In genomic region chr17:74760404-74761105, GRCh38 we compare ENCODE assay signal across 6 cellular contexts. TPM values are rescaled to one million over a fixed set of nuclear protein-coding genes. Genes with fewer than 3 reads are reported as not detected.
DNase-seq lines count a peak whose midpoint lies in the region; ATAC-seq and TF ChIP-seq lines count a peak whose summit lies in the region.

No MANE protein-coding gene starts in this region.

- peaks cover 62 to 87% (median 83%) of the 10 kb centered on the region in 10 experiments for H3K4me1 ChIP-seq in BLaER1 treated with 17β-estradiol and CSF1 and Interleukin-3, amounts not matched to agents 10 nM and 100 nM

- peak overlapping the region in 6 of 10 experiments; percentile 27 to 60 (median 46); a peak in 12 of 20 replicates for H3K4me3 ChIP-seq in BLaER1 treated with 17β-estradiol and CSF1 and Interleukin-3, amounts not matched to agents 10 nM and 100 nM

- H3K27ac ChIP-seq in BLaER1 treated with 17β-estradiol and CSF1 and Interleukin-3, amounts not matched to agents 10 nM and 100 nM, result peak overlapping the region in 10 of 11 experiments; percentile 5 to 96 (median 82); a peak in 18 of 22 replicates

- peaks cover 0 to 62% (median 27%) of the 10 kb centered on the region in 11 experiments; a peak in 16 of 22 replicates for H3K36me3 ChIP-seq in BLaER1 treated with 17β-estradiol and CSF1 and Interleukin-3, amounts not matched to agents 10 nM and 100 nM

- H3K9ac ChIP-seq in BLaER1 treated with 17β-estradiol and CSF1 and Interleukin-3, amounts not matched to agents 10 nM and 100 nM, result peak overlapping the region; percentile 31 to 84 (median 71); a peak in 21 of 22 replicates

- H3K36me3 Mint-ChIP-seq in endothelial cell (ENCODE audit: low read depth, unreplicated experiment), result no peaks in the 10 kb centered on the region

- no peaks in the 10 kb centered on the region for H3K27me3 ChIP-seq in BLaER1 treated with 17β-estradiol and CSF1 and Interleukin-3, amounts not matched to agents 10 nM and 100 nM

- peaks cover 9% of the 10 kb centered on the region for H3K4me1 Mint-ChIP-seq in endothelial cell (ENCODE audit: unreplicated experiment)

- TF ChIP-seq CTCF in endothelial cell (IDR thresholded peaks at IDR 0.05; ENCODE audit: unreplicated experiment), result no peak

- no peak overlapping the region for H3K4me3 Mint-ChIP-seq in endothelial cell (ENCODE audit: unreplicated experiment)

- H4K20me1 ChIP-seq in BLaER1 treated with 17β-estradiol and CSF1 and Interleukin-3, amounts not matched to agents 10 nM and 100 nM, result peaks cover 82 to 100% (median 95%) of the 10 kb centered on the region in 11 experiments

- H3K27ac Mint-ChIP-seq in endothelial cell (ENCODE audit: unreplicated experiment), result no peak overlapping the region

- H3K27me3 Mint-ChIP-seq in endothelial cell (ENCODE audit: unreplicated experiment), result peaks cover 7% of the 10 kb centered on the region

- no peak for ATAC-seq in GM19455 (IDR thresholded peaks at IDR 0.05; ENCODE audit: unreplicated experiment)
- no peak for ATAC-seq in GM18870 (IDR thresholded peaks at IDR 0.05; ENCODE audit: unreplicated experiment)

- DNase-seq in SK-N-DZ (ENCODE audit: low spot score), result peak; percentile 60
- DNase-seq in iPS-NIHi7 (ENCODE audit: extremely low spot score), result peak; percentile 45
- DNase-seq in endothelial cell (ENCODE audit: low spot score), result no peak

- no peaks in the 10 kb centered on the region for H3K9me3 Mint-ChIP-seq in endothelial cell (ENCODE audit: unreplicated experiment)

- H3K9me3 ChIP-seq in BLaER1 treated with 17β-estradiol and CSF1 and Interleukin-3, amounts not matched to agents 10 nM and 100 nM (replicated peaks in 1 of 11), result no peaks in the 10 kb centered on the region

- peak overlapping the region; percentile 88 to 100 (median 96) for H3K4me2 ChIP-seq in BLaER1 treated with 17β-estradiol and CSF1 and Interleukin-3, amounts not matched to agents 10 nM and 100 nM

RNA-seq across cellular contexts. Expression of gene NHERF1, which starts 12.1 kb away (rescaled TPM):
- polyA plus RNA-seq in SK-N-DZ (2014; cell fraction: cytosol; rRNA removed), result 25.8 and 39.1 TPM in 2 replicates
- 15.7 and 16.5 TPM in 2 replicates for polyA plus RNA-seq in SK-N-DZ (2014; cell fraction: nucleus; rRNA removed)
- total RNA-seq in endothelial cell (ENCODE audit: unreplicated experiment), result 30.5 TPM

RNA-seq across cellular contexts. Expression of gene NAT9, which starts 15.6 kb away (rescaled TPM):
- polyA plus RNA-seq in SK-N-DZ (2014; cell fraction: cytosol; rRNA removed), result 71.2 and 88.7 TPM in 2 replicates
- polyA plus RNA-seq in SK-N-DZ (2014; cell fraction: nucleus; rRNA removed), result 564 and 609 TPM in 2 replicates
- total RNA-seq in endothelial cell (ENCODE audit: unreplicated experiment), result 50.1 TPM

RNA-seq across cellular contexts. Expression of gene RAB37, which starts 23.5 kb away (rescaled TPM):
- polyA plus RNA-seq in SK-N-DZ (2014; cell fraction: cytosol; rRNA removed), result 0.08 and 0.16 TPM in 2 replicates
- 0.30 TPM in 2 replicates for polyA plus RNA-seq in SK-N-DZ (2014; cell fraction: nucleus; rRNA removed)
- total RNA-seq in endothelial cell (ENCODE audit: unreplicated experiment), result 2.5 TPM

RNA-seq across cellular contexts. Expression of gene CD300LF, which starts 47.8 kb away (rescaled TPM):
- polyA plus RNA-seq in SK-N-DZ (2014; cell fraction: cytosol; rRNA removed), result not detected in 2 replicates
- polyA plus RNA-seq in SK-N-DZ (2014; cell fraction: nucleus; rRNA removed), result not detected in 2 replicates
- total RNA-seq in endothelial cell (ENCODE audit: unreplicated experiment), result not detected
